8 cellular contexts compared by ENCODE assay signal in genomic region chrX:134373736-134374135, GRCh38. TPM values are rescaled to one million over a fixed set of nuclear protein-coding genes. Genes with fewer than 3 reads are reported as not detected.
A peak's percentile ranks its signal among the peaks of the same experiment; 100 is the strongest.
DNase-seq lines count a peak whose midpoint lies in the region; ATAC-seq and TF ChIP-seq lines count a peak whose summit lies in the region.

No MANE protein-coding gene starts in this region.

- H3K27me3 ChIP-seq in heart right ventricle (peaks cover 0 to 8% (median 0%) of the 10 kb centered on the region in 7 donors), lung (ENCODE audit: control insufficient read depth, insufficient read depth) (no peaks in the 10 kb centered on the region)

- DNase-seq in heart right ventricle (no peak), Right ventricle myocardium inferior (ENCODE audit: missing footprints) (no peak), astrocyte of the spinal cord (ENCODE audit: low read depth, low spot score) (no peak), lung (ENCODE audit: low spot score) (no peak), GDM1 (lab: John Stamatoyannopoulos, UW) (no peak), GM03348 (ENCODE audit: low spot score) (no peak)

- 0 to 1% methylated on average over 8 of the region's 8 CpGs for whole genome bisulfite sequencing in heart right ventricle, 2 donors
- WGBS in lung, 2 donors: 0 to 30% methylated on average over 8 of the region's 8 CpGs
- WGBS in urinary bladder: under 1% methylated on average over 8 of the region's 8 CpGs

- H3K9me3 ChIP-seq in heart right ventricle (no peaks in the 10 kb centered on the region), lung (ENCODE audit: control insufficient read depth in 2 of 2, insufficient read depth in 1 of 2, low read length in 1 of 2) (no peaks in the 10 kb centered on the region)

- TF ChIP-seq CTCF in heart right ventricle (IDR thresholded peaks at IDR 0.05) (no peak), astrocyte of the spinal cord (IDR thresholded peaks at IDR 0.05; ENCODE audit: low read depth, low read length) (no peak), lung (IDR thresholded peaks at IDR 0.05; ENCODE audit: control extremely low read depth, extremely low read depth) (no peak)

- H3K36me3 ChIP-seq in heart right ventricle: peaks cover 0 to 10% (median 0%) of the 10 kb centered on the region in 9 donors
- H3K36me3 ChIP-seq in lung (ENCODE audit: control insufficient read depth in 2 of 2, insufficient read depth in 2 of 2, low read length in 2 of 2): peaks cover 0 to 2% of the 10 kb centered on the region in 2 donors
- H3K36me3 ChIP-seq in urinary bladder (ENCODE audit: insufficient read depth): no peaks in the 10 kb centered on the region

- ATAC-seq in heart right ventricle (no peak), Right ventricle myocardium inferior (no peak), lung (ENCODE audit: insufficient read depth, low FRiP score) (no peak), HG02588 (IDR thresholded peaks at IDR 0.05; ENCODE audit: unreplicated experiment) (no peak)

- intact Hi-C loops in heart right ventricle (cut with DNase I) (no loop called here), Right ventricle myocardium inferior (cut with DNase I) (no loop called here)

- in situ Hi-C loops in astrocyte of the spinal cord (cut with HindIII; ENCODE audit: low sequenced_read_pairs): no loop called here

- H3K4me1 ChIP-seq in heart right ventricle (peaks cover 0 to 35% (median 8%) of the 10 kb centered on the region in 9 donors), lung (ENCODE audit: control insufficient read depth in 2 of 2, insufficient read depth in 2 of 2, low read length in 2 of 2) (no peaks in the 10 kb centered on the region), urinary bladder (ENCODE audit: insufficient read depth) (no peaks in the 10 kb centered on the region)

- peak overlapping the region; percentile 54 to 92 (median 88) for H3K27ac ChIP-seq in heart right ventricle
- peak overlapping the region; percentile 87 to 90 for H3K27ac ChIP-seq in lung (ENCODE audit: low read depth in 1 of 2, low read length in 1 of 2)
- peak overlapping the region; percentile 94 for H3K27ac ChIP-seq in urinary bladder (ENCODE audit: low read depth)

- peak overlapping the region; percentile 53 to 92 (median 82) for H3K4me3 ChIP-seq in heart right ventricle
- H3K4me3 ChIP-seq in astrocyte of the spinal cord (ENCODE audit: low read depth, low read length): peak overlapping the region; percentile 85
- peak overlapping the region; percentile 50 for H3K4me3 ChIP-seq in lung
- H3K4me3 ChIP-seq in urinary bladder (ENCODE audit: low read depth, low read length): peak overlapping the region; percentile 78

RNA-seq across cellular contexts. Expression of gene PHF6, which starts 0.6 kb away (rescaled TPM):
- total RNA-seq in heart right ventricle (10 to 100 TPM in 4 of 10 donors, 1 to 10 TPM in 6; 7.6 to 12.1 (median 9.9) TPM), Right ventricle myocardium inferior (9.1 TPM), lung (10 to 100 TPM; 13.2 to 26.4 TPM), urinary bladder (46.5 TPM)
- polyA plus RNA-seq in heart right ventricle (1 to 10 TPM; 3.9 to 4.0 TPM), lung (1 to 10 TPM; 4.8 to 5.6 TPM), urinary bladder (7.1 TPM)
